In genomic region chr3:191328963-191329653, GRCh38 we compare ENCODE assay signal across 8 cellular contexts. TPM values are rescaled to one million over a fixed set of nuclear protein-coding genes. Genes with fewer than 3 reads are reported as not detected.
DNase-seq lines count a peak whose midpoint lies in the region; ATAC-seq and TF ChIP-seq lines count a peak whose summit lies in the region.

TSS of gene CCDC50 (plus strand) at chr3:191329394. CDS start at chr3:191329675, 281 bp downstream.

- H3K4me3 ChIP-seq in PC-9 (peak within 1 kb of the TSS; percentile 85), fibroblast of villous mesenchyme (ENCODE audit: low read depth, low read length) (peak within 1 kb of the TSS; percentile 86)

- H3F3A ChIP-seq in PC-9 (ENCODE audit: insufficient read depth, low read depth) = peaks cover 28% of the 10 kb centered on the region

- TF ChIP-seq CTCF in PC-9 (conservative IDR thresholded peaks at IDR 0.05) (no peak), fibroblast of villous mesenchyme (IDR thresholded peaks at IDR 0.05; ENCODE audit: insufficient read depth, low read depth, low read length) (no peak), natural killer cell (IDR thresholded peaks at IDR 0.05) (no peak), type B pancreatic cell (conservative IDR thresholded peaks at IDR 0.05) (peak; percentile 46)

- DNase-seq in EL (peak; percentile 80), HuH-7.5 (ENCODE audit: low spot score) (peak; percentile 65), PC-9 (peak; percentile 64 to 80), activated gamma-delta T cell treated with Interleukin-2 at 50 U/mL for 16 hours (peak; percentile 47), fibroblast of villous mesenchyme (ENCODE audit: low read depth) (peak; percentile 81), natural killer cell (peak; percentile 67), type B pancreatic cell (ENCODE audit: extremely low spot score, unreplicated experiment) (peak; percentile 85)

- H3K27me3 ChIP-seq in PC-9 (ENCODE audit: insufficient read depth, low read depth) = no peaks in the 10 kb centered on the region

- H3K27ac Mint-ChIP-seq in natural killer cell = peak within 1 kb of the TSS; percentile 81 to 90
- peak within 1 kb of the TSS; percentile 96 for H3K27ac Mint-ChIP-seq in type B pancreatic cell

- H3K4me1 Mint-ChIP-seq in natural killer cell (peaks cover 33 to 38% of the 10 kb centered on the region in 2 donors), type B pancreatic cell (ENCODE audit: unreplicated experiment) (peaks cover 31% of the 10 kb centered on the region)

- no peaks in the 10 kb centered on the region for H3K9me3 ChIP-seq in PC-9 (ENCODE audit: insufficient read depth, low read depth)

- ATAC-seq in GM21723 (IDR thresholded peaks at IDR 0.05; ENCODE audit: unreplicated experiment) = peak; percentile 79
- ATAC-seq in natural killer cell = peak; percentile 60 to 79 (median 70)

- H2AFZ ChIP-seq in PC-9 = peak within 1 kb of the TSS; percentile 92

- H3K4me2 ChIP-seq in PC-9 = peak within 1 kb of the TSS; percentile 96

- H3K4me1 ChIP-seq in PC-9 (replicated peaks; ENCODE audit: insufficient read depth) = peaks cover 34% of the 10 kb centered on the region

- H3K27me3 Mint-ChIP-seq in natural killer cell (ENCODE audit: low read depth in 2 of 2) (no peaks in the 10 kb centered on the region), type B pancreatic cell (no peaks in the 10 kb centered on the region)

- peaks cover 5% of the 10 kb centered on the region; the same call in 1 of the 2 replicates for H3K36me3 ChIP-seq in PC-9 (ENCODE audit: low read depth)

- POLR2A ChIA-PET in PC-9 (lab: Charles Lee; ENCODE audit: unreplicated experiment) = interaction anchor here (0.7 kb wide), 1 partner anchor 54 kb away, joined by 4 read pairs; no protein-coding TSS in a partner anchor

- CTCF ChIA-PET in PC-9 (lab: Charles Lee) = interaction anchor here (1.2 kb wide), 1 partner anchor 84 kb away, joined by 4 read pairs; no protein-coding TSS in a partner anchor

- peaks cover 47% of the 10 kb centered on the region for H3K79me2 ChIP-seq in PC-9 (ENCODE audit: low read depth)

- no peaks in the 10 kb centered on the region for H3K36me3 Mint-ChIP-seq in natural killer cell
- no peaks in the 10 kb centered on the region for H3K36me3 Mint-ChIP-seq in type B pancreatic cell

- intact Hi-C loops in PC-9 (cut with micrococcal nuclease; ENCODE audit: unreplicated experiment) (loop anchor here (1.0 kb wide), 1 partner anchor 91 kb away; no protein-coding TSS in a partner anchor), natural killer cell (cut with micrococcal nuclease) (no loop called here)

- BruUV-seq in PC-9 (replicated peaks; lab: Mats Ljungman, UMichigan) = no TSS peak

- no peaks in the 10 kb centered on the region for H4K20me1 ChIP-seq in PC-9 (ENCODE audit: insufficient read depth)

- H3K27ac ChIP-seq in PC-9 = peak within 1 kb of the TSS; percentile 78

- H3K4me3 Mint-ChIP-seq in natural killer cell (peak within 1 kb of the TSS; percentile 83), type B pancreatic cell (peak within 1 kb of the TSS; percentile 95)

- H3K9me2 ChIP-seq in PC-9 (ENCODE audit: insufficient read depth) = no peaks in the 10 kb centered on the region

- H3K9me3 Mint-ChIP-seq in natural killer cell (no peaks in the 10 kb centered on the region), type B pancreatic cell (no peaks in the 10 kb centered on the region)

RNA-seq across cellular contexts. Expression of gene CCDC50, which starts in this region (rescaled TPM):
- total RNA-seq in PC-9 (2021) (106 and 118 TPM in 2 replicates), fibroblast of villous mesenchyme (102 and 107 TPM in 2 replicates), natural killer cell (10 to 100 TPM; 19.9 to 27.3 (median 22.6) TPM), type B pancreatic cell (ENCODE audit: low replicate concordance) (47.4 and 76.2 TPM in 2 replicates)

Comparison
In these comparisons a context has a peak if more than half of its experiments do, and no peak if none do; other contexts are left out.
1. Peak in every context shown above with its lines: DNase-seq, ATAC-seq, H3K4me3 ChIP-seq and H3K27ac ChIP-seq.